ENCODE assay signal across 34 cellular contexts in genomic region chr6:82263916-82264315, GRCh38.
"Had no signal": no experiment of that assay in that cellular context is flagged by ENCODE, and none has a peak within 500 bp of the region (broad histone marks: within the 10 kb centered on the region; RNA-seq: fewer than 3 reads in every experiment).

No MANE protein-coding gene starts in this region.

- H3K27ac Mint-ChIP-seq: activated B cell treated with CpG ODN at 0.5 μM for 24 hours; activated CD4-positive, alpha-beta memory T cell treated with anti-CD3 and anti-CD28 coated beads for 36 hours; activated CD4-positive, alpha-beta T cell treated with anti-CD3 and anti-CD28 coated beads, Interleukin-2, amount 10 ng/mL, durations not matched to agents 24 days and 14 days; activated CD8-positive, alpha-beta T cell treated with anti-CD3 and anti-CD28 coated beads for 36 hours; activated naive CD4-positive, alpha-beta T cell treated with anti-CD3 and anti-CD28 coated beads, Interleukin-2, amount 10 ng/mL, durations not matched to agents 7 days and 5 days; activated naive CD4-positive, alpha-beta T cell treated with anti-CD3 and anti-CD28 coated beads, Interleukin-2, amount 50 U/mL, for 24 hours; activated naive CD8-positive, alpha-beta T cell; activated naive CD8-positive, alpha-beta T cell treated with anti-CD3 and anti-CD28 coated beads, Interleukin-2, amount 10 ng/mL, durations not matched to agents 7 days and 5 days; activated naive CD8-positive, alpha-beta T cell treated with anti-CD3 and anti-CD28 coated beads, Interleukin-2, amount 50 U/mL, for 24 hours; activated T-cell treated with anti-CD3 and anti-CD28 coated beads, Interleukin-2, amount 50 U/mL, for 72 hours; activated T-helper 1 cell treated with anti-CD3 and anti-CD28 coated beads, Interleukin-12 subunit alpha, Interleukin-12 subunit beta, Interleukin-2, Interleukin-4 antibody, amounts not matched to agents 30 ng/mL and 10 ng/mL and 1 ng/mL, durations not matched to agents 14 hours and 24 hours and 36 hours; activated T-helper 17 cell treated with anti-CD3 and anti-CD28 coated beads, Interleukin-2, amount 50 U/mL, for 72 hours; T-helper 1 cell treated with Interleukin-12 subunit alpha and Interleukin-12 subunit beta and Interleukin-4 antibody, amounts not matched to agents 30 μg/mL and 1 μg/mL, for 36 hours; T-helper 2 cell treated with Interferon-gamma antibody and Interleukin-4, amounts not matched to agents 5 μg/mL and 100 μg/mL, for 36 hours had no signal

- H3K9me3 Mint-ChIP-seq: activated B cell treated with CpG ODN at 0.5 μM for 24 hours; activated CD4-positive, alpha-beta memory T cell treated with anti-CD3 and anti-CD28 coated beads for 36 hours; activated CD4-positive, alpha-beta T cell treated with anti-CD3 and anti-CD28 coated beads, Interleukin-2, amount 10 ng/mL, durations not matched to agents 24 days and 14 days; activated CD8-positive, alpha-beta T cell treated with anti-CD3 and anti-CD28 coated beads for 36 hours; activated naive CD4-positive, alpha-beta T cell treated with anti-CD3 and anti-CD28 coated beads, Interleukin-2, amount 10 ng/mL, durations not matched to agents 7 days and 5 days; activated naive CD4-positive, alpha-beta T cell treated with anti-CD3 and anti-CD28 coated beads, Interleukin-2, amount 50 U/mL, for 24 hours; activated naive CD8-positive, alpha-beta T cell treated with anti-CD3 and anti-CD28 coated beads, Interleukin-2, amount 10 ng/mL, durations not matched to agents 7 days and 5 days; activated naive CD8-positive, alpha-beta T cell treated with anti-CD3 and anti-CD28 coated beads, Interleukin-2, amount 50 U/mL, for 24 hours; activated T-cell treated with anti-CD3 and anti-CD28 coated beads, Interleukin-2, amount 50 U/mL, for 4 hours; activated T-cell treated with anti-CD3 and anti-CD28 coated beads, Interleukin-2, amount 50 U/mL, for 72 hours; activated T-helper 1 cell treated with anti-CD3 and anti-CD28 coated beads, Interleukin-12 subunit alpha, Interleukin-12 subunit beta, Interleukin-2, Interleukin-4 antibody, amounts not matched to agents 30 ng/mL and 10 ng/mL and 1 ng/mL, durations not matched to agents 14 hours and 24 hours and 36 hours; activated T-helper 17 cell treated with anti-CD3 and anti-CD28 coated beads, Interleukin-2, amount 50 U/mL, for 72 hours; T-helper 1 cell treated with Interleukin-12 subunit alpha and Interleukin-12 subunit beta and Interleukin-4 antibody, amounts not matched to agents 30 μg/mL and 1 μg/mL, for 36 hours; T-helper 2 cell treated with Interferon-gamma antibody and Interleukin-4, amounts not matched to agents 5 μg/mL and 100 μg/mL, for 36 hours had no signal

- H3K4me3 Mint-ChIP-seq: activated B cell treated with CpG ODN at 0.5 μM for 24 hours; activated CD4-positive, alpha-beta memory T cell treated with anti-CD3 and anti-CD28 coated beads for 36 hours; activated CD4-positive, alpha-beta T cell treated with anti-CD3 and anti-CD28 coated beads, Interleukin-2, amount 10 ng/mL, durations not matched to agents 24 days and 14 days; activated CD8-positive, alpha-beta T cell treated with anti-CD3 and anti-CD28 coated beads for 36 hours; activated naive CD4-positive, alpha-beta T cell treated with anti-CD3 and anti-CD28 coated beads, Interleukin-2, amount 10 ng/mL, durations not matched to agents 7 days and 5 days; activated naive CD4-positive, alpha-beta T cell treated with anti-CD3 and anti-CD28 coated beads, Interleukin-2, amount 50 U/mL, for 24 hours; activated naive CD8-positive, alpha-beta T cell; activated naive CD8-positive, alpha-beta T cell treated with anti-CD3 and anti-CD28 coated beads, Interleukin-2, amount 10 ng/mL, durations not matched to agents 7 days and 5 days; activated naive CD8-positive, alpha-beta T cell treated with anti-CD3 and anti-CD28 coated beads, Interleukin-2, amount 50 U/mL, for 24 hours; activated T-cell treated with anti-CD3 and anti-CD28 coated beads, Interleukin-2, amount 50 U/mL, for 4 hours; activated T-cell treated with anti-CD3 and anti-CD28 coated beads, Interleukin-2, amount 50 U/mL, for 72 hours; activated T-helper 1 cell treated with anti-CD3 and anti-CD28 coated beads, Interleukin-12 subunit alpha, Interleukin-12 subunit beta, Interleukin-2, Interleukin-4 antibody, amounts not matched to agents 30 ng/mL and 10 ng/mL and 1 ng/mL, durations not matched to agents 14 hours and 24 hours and 36 hours; activated T-helper 17 cell treated with anti-CD3 and anti-CD28 coated beads, Interleukin-2, amount 50 U/mL, for 72 hours; T-helper 1 cell treated with Interleukin-12 subunit alpha and Interleukin-12 subunit beta and Interleukin-4 antibody, amounts not matched to agents 30 μg/mL and 1 μg/mL, for 36 hours; T-helper 2 cell treated with Interferon-gamma antibody and Interleukin-4, amounts not matched to agents 5 μg/mL and 100 μg/mL, for 36 hours had no signal

- DNase-seq: activated B cell treated with CpG ODN at 0.5 μM for 24 hours; activated CD4-positive, alpha-beta memory T cell treated with anti-CD3 and anti-CD28 coated beads for 36 hours; activated CD4-positive, alpha-beta T cell treated with anti-CD3 and anti-CD28 coated beads for 4 hours; activated CD4-positive, alpha-beta T cell treated with anti-CD3 and anti-CD28 coated beads, Interleukin-2, amount 10 ng/mL, durations not matched to agents 24 days and 14 days; activated CD4-positive, alpha-beta T cell treated with anti-CD3 and anti-CD28 coated beads, Interleukin-2, amount 50 U/mL, for 1 hour; activated CD4-positive, alpha-beta T cell treated with anti-CD3 and anti-CD28 coated beads, Interleukin-2, amount 50 U/mL, for 4 hours; activated CD4-positive, CD25-positive, alpha-beta regulatory T cell treated with anti-CD3 and anti-CD28 coated beads, Interleukin-2, amount 50 U/mL, for 72 hours; activated CD8-positive, alpha-beta memory T cell treated with anti-CD3 and anti-CD28 coated beads, Interleukin-2, amount 50 U/mL, for 4 hours; activated CD8-positive, alpha-beta T cell treated with anti-CD3 and anti-CD28 coated beads for 36 hours; activated gamma-delta T cell; activated naive CD4-positive, alpha-beta T cell treated with anti-CD3 and anti-CD28 coated beads, Interleukin-2, amount 10 ng/mL, durations not matched to agents 7 days and 5 days; activated naive CD4-positive, alpha-beta T cell treated with Interleukin-2 at 50 U/mL for 16 hours; activated naive CD8-positive, alpha-beta T cell treated with anti-CD3 and anti-CD28 coated beads, Interleukin-2, amount 10 ng/mL, durations not matched to agents 7 days and 5 days; activated naive CD8-positive, alpha-beta T cell treated with anti-CD3 and anti-CD28 coated beads, Interleukin-2, amount 50 U/mL, for 24 hours; activated T-cell treated with anti-CD3 and anti-CD28 coated beads for 4 hours; activated T-cell treated with anti-CD3 and anti-CD28 coated beads, Interleukin-2, amount 50 U/mL, for 1 hour; activated T-cell treated with anti-CD3 and anti-CD28 coated beads, Interleukin-2, amount 50 U/mL, for 4 hours; activated T-cell treated with anti-CD3 and anti-CD28 coated beads, Interleukin-2, amount 50 U/mL, for 72 hours; amniotic stem cell; aorta; body of pancreas; brain microvascular endothelial cell; central memory CD4-positive, alpha-beta T cell; T-helper 1 cell; T-helper 2 cell; T-helper 9 cell had no signal

- H3K4me3 ChIP-seq: body of pancreas, breast epithelium had no signal

- ATAC-seq: activated CD8-positive, alpha-beta T cell treated with anti-CD3 and anti-CD28 coated beads for 36 hours; activated naive CD8-positive, alpha-beta T cell treated with anti-CD3 and anti-CD28 coated beads, Interleukin-2, amount 50 U/mL, for 24 hours; activated T-cell treated with anti-CD3 and anti-CD28 coated beads, Interleukin-2, amount 50 U/mL, for 4 hours; activated T-cell treated with anti-CD3 and anti-CD28 coated beads, Interleukin-2, amount 50 U/mL, for 72 hours; activated T-helper 17 cell treated with anti-CD3 and anti-CD28 coated beads, Interleukin-2, amount 50 U/mL, for 72 hours; body of pancreas had no signal

- H3K27ac ChIP-seq: body of pancreas, brain microvascular endothelial cell, breast epithelium, VCaP had no signal

- H3K9me3 ChIP-seq: body of pancreas, breast epithelium had no signal

- H3K27me3 ChIP-seq: body of pancreas, brain microvascular endothelial cell, breast epithelium had no signal

- H3K4me1 Mint-ChIP-seq: activated B cell treated with CpG ODN at 0.5 μM for 24 hours; activated CD4-positive, alpha-beta T cell treated with anti-CD3 and anti-CD28 coated beads, Interleukin-2, amount 10 ng/mL, durations not matched to agents 24 days and 14 days; activated naive CD4-positive, alpha-beta T cell treated with anti-CD3 and anti-CD28 coated beads, Interleukin-2, amount 10 ng/mL, durations not matched to agents 7 days and 5 days; activated naive CD4-positive, alpha-beta T cell treated with anti-CD3 and anti-CD28 coated beads, Interleukin-2, amount 50 U/mL, for 24 hours; activated naive CD8-positive, alpha-beta T cell treated with anti-CD3 and anti-CD28 coated beads, Interleukin-2, amount 10 ng/mL, durations not matched to agents 7 days and 5 days; activated naive CD8-positive, alpha-beta T cell treated with anti-CD3 and anti-CD28 coated beads, Interleukin-2, amount 50 U/mL, for 24 hours; activated T-helper 17 cell treated with anti-CD3 and anti-CD28 coated beads, Interleukin-2, amount 50 U/mL, for 72 hours had no signal

- H3K36me3 ChIP-seq: brain microvascular endothelial cell, breast epithelium had no signal

- H3K27me3 Mint-ChIP-seq: activated CD4-positive, alpha-beta memory T cell treated with anti-CD3 and anti-CD28 coated beads for 36 hours; activated naive CD4-positive, alpha-beta T cell treated with anti-CD3 and anti-CD28 coated beads, Interleukin-2, amount 50 U/mL, for 24 hours had no signal

- H3K4me1 ChIP-seq: body of pancreas had no signal

- H3K36me3 Mint-ChIP-seq: activated CD4-positive, alpha-beta memory T cell treated with anti-CD3 and anti-CD28 coated beads for 36 hours; activated naive CD4-positive, alpha-beta T cell treated with anti-CD3 and anti-CD28 coated beads, Interleukin-2, amount 10 ng/mL, durations not matched to agents 7 days and 5 days; activated naive CD4-positive, alpha-beta T cell treated with anti-CD3 and anti-CD28 coated beads, Interleukin-2, amount 50 U/mL, for 24 hours; activated naive CD8-positive, alpha-beta T cell; activated naive CD8-positive, alpha-beta T cell treated with anti-CD3 and anti-CD28 coated beads, Interleukin-2, amount 10 ng/mL, durations not matched to agents 7 days and 5 days had no signal
